In the genomic region with DNA sequence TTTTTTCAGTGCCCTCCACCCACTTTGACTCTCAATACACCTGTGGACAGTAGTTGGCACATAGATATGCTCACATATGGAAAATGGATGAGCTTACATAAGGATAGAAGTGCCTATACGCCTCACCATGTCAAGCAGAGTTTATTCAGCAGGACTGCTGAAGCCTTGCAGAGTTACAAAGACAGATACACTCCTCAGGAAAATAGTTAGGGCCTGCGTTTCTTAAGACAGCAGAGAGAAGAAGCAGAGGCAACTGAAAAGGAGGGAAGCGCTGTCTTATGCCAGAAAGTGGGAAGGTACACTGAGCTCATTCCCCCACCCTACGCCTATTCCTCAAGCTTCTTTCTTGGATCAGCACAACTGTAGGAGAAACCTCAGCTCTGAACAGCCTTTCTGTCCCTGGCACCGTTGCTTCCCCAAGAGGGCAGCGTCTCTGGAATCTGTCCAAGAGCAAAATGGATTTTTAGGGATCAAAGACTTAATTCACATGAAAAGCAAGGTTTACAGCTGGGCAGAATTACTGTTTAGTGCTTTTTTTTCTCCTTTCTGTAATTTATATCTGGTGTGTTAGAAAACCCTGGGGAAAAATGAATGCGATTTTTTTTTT, we compare ENCODE assay signal across 1 cellular context.
TF ChIP-seq lines count a peak whose summit lies in the region.

No MANE protein-coding gene starts in this region.

TF ChIP-seq in endothelial cell of umbilical vein, 7 proteins besides CTCF, POLR2A, EP300 and RAD21:
- no peak for TF ChIP-seq GATA2 (IDR thresholded peaks at IDR 0.05; ENCODE audit: insufficient read depth, insufficient read length, low read depth, low read length)
- TF ChIP-seq JUN (IDR thresholded peaks at IDR 0.05; ENCODE audit: borderline replicate concordance, insufficient read depth, insufficient read length, low read depth), result no peak
- no peak for TF ChIP-seq POLR2AphosphoS5 (IDR thresholded peaks at IDR 0.05; ENCODE audit: insufficient read depth, low read depth, low read length)
- no peak for TF ChIP-seq EZH2 (IDR thresholded peaks at IDR 0.05; ENCODE audit: borderline replicate concordance, low read depth, low read length, severe bottlenecking)
- TF ChIP-seq MYC (IDR thresholded peaks at IDR 0.05; ENCODE audit: low read depth, low read length), result no peak
- no peak for TF ChIP-seq MAX (IDR thresholded peaks at IDR 0.05; ENCODE audit: insufficient read depth, insufficient read length)
